24 cellular contexts compared by ENCODE assay signal in the genomic region with DNA sequence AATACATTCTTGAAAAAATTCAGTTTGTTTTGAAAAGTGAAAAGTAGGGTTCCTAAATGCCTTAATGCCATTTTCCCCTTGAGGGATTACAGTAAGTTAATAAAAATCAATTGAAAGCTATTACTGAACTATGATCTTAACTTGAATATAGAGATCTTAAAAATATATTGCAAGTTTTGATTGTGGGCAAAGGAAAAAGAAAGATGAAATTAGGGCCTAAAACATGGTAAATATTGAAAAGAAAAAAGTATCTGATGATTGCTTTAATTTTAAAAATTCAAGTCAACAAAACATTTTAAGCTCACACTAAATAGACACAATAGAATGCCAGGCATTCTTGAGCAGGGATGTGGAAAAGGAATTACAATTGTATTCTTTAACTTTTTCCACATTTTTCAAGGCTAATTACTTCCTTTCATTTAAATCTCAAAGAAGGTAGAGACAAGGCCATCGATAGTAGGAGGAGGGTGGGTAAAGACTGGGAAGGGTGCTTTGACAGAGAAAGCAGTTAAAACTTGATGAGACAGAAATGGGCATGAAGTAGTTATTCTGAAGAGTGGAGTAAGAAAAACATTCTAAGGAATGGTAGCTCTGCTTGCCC.
DNase-seq lines count a peak whose midpoint lies in the region; ATAC-seq lines count a peak whose summit lies in the region.
"Had no signal": no experiment of that assay in that cellular context is flagged by ENCODE, and none has a peak within 500 bp of the region (broad histone marks: within the 10 kb centered on the region; RNA-seq: fewer than 3 reads in every experiment).

No MANE protein-coding gene starts in this region.

- peak overlapping the region; percentile 52 for H3K9ac ChIP-seq in HUES64 (ENCODE audit: low read depth, low read length)

- ATAC-seq in GM21360 (IDR thresholded peaks at IDR 0.05; ENCODE audit: unreplicated experiment) (no peak), GM19328 (IDR thresholded peaks at IDR 0.05; ENCODE audit: unreplicated experiment) (no peak), HG03280 (IDR thresholded peaks at IDR 0.05; ENCODE audit: unreplicated experiment) (no peak), GM21526 (IDR thresholded peaks at IDR 0.05; ENCODE audit: low FRiP score, unreplicated experiment) (no peak)
- ATAC-seq: K562, psoas muscle, T-helper 17 cell had no signal

- WGBS in HUES64: 9% methylated on average over 1 of the region's 1 CpG
- WGBS in ectodermal cell, 2 experiments: 0% methylated on average over 1 of the region's 1 CpG

- H3K4me3 ChIP-seq in HUES64 (ENCODE audit: low read length): peak overlapping the region; percentile 18
- H3K4me3 ChIP-seq in ectodermal cell (ENCODE audit: insufficient read depth, low read depth, low read length): no peak overlapping the region
- H3K4me3 ChIP-seq: breast epithelium, K562, psoas muscle had no signal

- H3K27ac ChIP-seq in HUES64 (ENCODE audit: low read depth, low read length) (peak overlapping the region; percentile 92), ectodermal cell (ENCODE audit: insufficient read depth, low read depth, low read length, poor library complexity, severe bottlenecking) (peak overlapping the region; percentile 22)
- H3K27ac ChIP-seq: breast epithelium, epithelial cell of prostate, psoas muscle had no signal

- H3K4me1 ChIP-seq in HUES64 (ENCODE audit: insufficient read depth, low read length): peaks cover 61% of the 10 kb centered on the region
- H3K4me1 ChIP-seq in ectodermal cell (ENCODE audit: control insufficient read depth, insufficient read depth, low read length): peaks cover 12% of the 10 kb centered on the region
- H3K4me1 ChIP-seq: breast epithelium, psoas muscle had no signal

- H3K9me3 ChIP-seq in HUES64 (ENCODE audit: insufficient read depth, low read depth, low read length) (no peaks in the 10 kb centered on the region), ectodermal cell (ENCODE audit: control insufficient read depth, low read length) (no peaks in the 10 kb centered on the region)
- H3K9me3 ChIP-seq: breast epithelium, psoas muscle had no signal

- DNase-seq in DMS114 treated with DMSO at 0.1 percent for 48 hours (lab: John Stamatoyannopoulos, UW; ENCODE audit: unreplicated experiment) (peak; percentile 11), kidney tubule cell (ENCODE audit: low spot score) (peak; percentile 6)
- DNase-seq: activated naive CD4-positive, alpha-beta T cell treated with Interleukin-2 at 50 U/mL for 16 hours; amniotic stem cell; CD4-positive, alpha-beta memory T cell; kidney; naive B cell; NCI-H2029; NCI-H526; occipital lobe; psoas muscle; Right ventricle myocardium superior; stimulated activated CD4-positive, alpha-beta T cell treated with anti-CD3 and anti-CD28 coated beads, Interleukin-4, amount 100 ng/mL, for 4 hours; T-helper 17 cell; trophoblast cell had no signal

- H3K27me3 ChIP-seq in HUES64 (ENCODE audit: insufficient read depth, low read length): no peaks in the 10 kb centered on the region
- H3K27me3 ChIP-seq in ectodermal cell (ENCODE audit: control insufficient read depth, insufficient read depth, low read length, poor library complexity, severe bottlenecking): no peaks in the 10 kb centered on the region
- H3K27me3 ChIP-seq: breast epithelium had no signal

- H3K36me3 ChIP-seq in HUES64 (ENCODE audit: insufficient read depth, low read length) (no peaks in the 10 kb centered on the region), ectodermal cell (ENCODE audit: control insufficient read depth, insufficient read depth, low read length) (no peaks in the 10 kb centered on the region)
- H3K36me3 ChIP-seq: breast epithelium had no signal
